Comparison of ENCODE assay signal across 19 cellular contexts in genomic region chr18:44842588-44843412, GRCh38.
DNase-seq lines count a peak whose midpoint lies in the region; ATAC-seq and TF ChIP-seq lines count a peak whose summit lies in the region.
"Had no signal": no experiment of that assay in that cellular context is flagged by ENCODE, and none has a peak within 500 bp of the region (broad histone marks: within the 10 kb centered on the region; RNA-seq: fewer than 3 reads in every experiment).

No MANE protein-coding gene starts in this region.

- intact Hi-C loops in activated B cell treated with CpG ODN at 0.5 μM for 24 hours (cut with micrococcal nuclease), result loop anchor here (1.0 to 5.0 kb wide), 2 partner anchors 9 to 110 kb away; no protein-coding TSS in a partner anchor
- intact Hi-C loops in gastrocnemius medialis (cut with DNase I; ENCODE audit: low total_unique reads), result no loop called here

- CTCF ChIA-PET in HEK293 (lab: Yijun Ruan, JAX) (no interaction called here), activated B cell treated with CpG ODN at 0.5 μM for 24 hours (lab: Charles Lee) (no interaction called here), WTC11 (lab: Charles Lee) (no interaction called here)

- peak; percentile 32 for ATAC-seq in activated B cell treated with CpG ODN at 0.5 μM for 24 hours (ENCODE audit: low read depth)
- peak; percentile 18 for ATAC-seq in memory B cell (ENCODE audit: low read depth)
- ATAC-seq in stimulated activated naive B cell treated with anti-CD40 and anti-IgM and Interleukin-4, amounts not matched to agents 10 μg/mL and 1 μg/mL and 100 μg/mL, for 72 hours (replicated peaks), result peak; percentile 80 to 84
- no peak for ATAC-seq in WTC11
- no peak for ATAC-seq in gastrocnemius medialis
- ATAC-seq: HCT116 had no signal

- H3K9me3 Mint-ChIP-seq in activated B cell treated with CpG ODN at 0.5 μM for 24 hours (peaks cover 4% of the 10 kb centered on the region), memory B cell (peaks cover 6% of the 10 kb centered on the region), WTC11 (peaks cover 8% of the 10 kb centered on the region)
- H3K9me3 Mint-ChIP-seq in stimulated activated naive B cell treated with anti-CD40 and anti-IgM and Interleukin-4, amounts not matched to agents 10 μg/mL and 1 μg/mL and 100 μg/mL, for 72 hours, result peaks cover 2 to 14% of the 10 kb centered on the region in 2 donors
- H3K9me3 Mint-ChIP-seq: CD4-positive, CD25-positive, alpha-beta regulatory T cell had no signal

- POLR2A ChIA-PET in HEK293 (lab: Yijun Ruan, JAX) (no interaction called here), activated B cell treated with CpG ODN at 0.5 μM for 24 hours (lab: Charles Lee) (interaction anchor here (0.7 to 3.6 kb wide), 6 partner anchors 44 to 163 kb away, joined by 3 to 35 read pairs (median 5); partner anchors contain the start of gene SETBP1), WTC11 (lab: Charles Lee) (no interaction called here)

- peak overlapping the region; percentile 72 for H3K27ac Mint-ChIP-seq in activated B cell treated with CpG ODN at 0.5 μM for 24 hours
- H3K27ac Mint-ChIP-seq in memory B cell, result peak overlapping the region; percentile 45
- peak overlapping the region; percentile 96 for H3K27ac Mint-ChIP-seq in stimulated activated naive B cell treated with anti-CD40 and anti-IgM and Interleukin-4, amounts not matched to agents 10 μg/mL and 1 μg/mL and 100 μg/mL, for 72 hours
- H3K27ac Mint-ChIP-seq in WTC11, result no peak overlapping the region

- in situ Hi-C loops in gastrocnemius medialis (cut with MboI; ENCODE audit: low sequenced_read_pairs in 4 of 4), result no loop called here

- H3K4me3 Mint-ChIP-seq in activated B cell treated with CpG ODN at 0.5 μM for 24 hours (peak overlapping the region; percentile 37), memory B cell (no peak overlapping the region), WTC11 (no peak overlapping the region)
- peak overlapping the region; percentile 55 to 67 for H3K4me3 Mint-ChIP-seq in stimulated activated naive B cell treated with anti-CD40 and anti-IgM and Interleukin-4, amounts not matched to agents 10 μg/mL and 1 μg/mL and 100 μg/mL, for 72 hours
- H3K4me3 Mint-ChIP-seq: CD4-positive, CD25-positive, alpha-beta regulatory T cell had no signal

- H3K36me3 Mint-ChIP-seq in activated B cell treated with CpG ODN at 0.5 μM for 24 hours (ENCODE audit: low read depth) (peaks cover 15% of the 10 kb centered on the region), memory B cell (peaks cover 23% of the 10 kb centered on the region), WTC11 (no peaks in the 10 kb centered on the region)
- H3K36me3 Mint-ChIP-seq in stimulated activated naive B cell treated with anti-CD40 and anti-IgM and Interleukin-4, amounts not matched to agents 10 μg/mL and 1 μg/mL and 100 μg/mL, for 72 hours, result peaks cover 52 to 86% of the 10 kb centered on the region in 2 donors
- H3K36me3 Mint-ChIP-seq: CD4-positive, CD25-positive, alpha-beta regulatory T cell had no signal

- no peaks in the 10 kb centered on the region; the same call in 1 of the 2 replicates for H3K9me3 ChIP-seq in HEK293 (ENCODE audit: control insufficient read depth, insufficient read depth, low read depth, low read length)
- H3K9me3 ChIP-seq in gastrocnemius medialis, result no peaks in the 10 kb centered on the region
- H3K9me3 ChIP-seq: SJSA1 had no signal

- TF ChIP-seq CTCF in HEK293 (tag by site-specific recombination; IDR thresholded peaks at IDR 0.05) (no peak), activated B cell treated with CpG ODN at 0.5 μM for 24 hours (IDR thresholded peaks at IDR 0.05) (no peak), WTC11 (IDR thresholded peaks at IDR 0.05) (no peak), gastrocnemius medialis (IDR thresholded peaks at IDR 0.05 in 4 of 5, conservative IDR thresholded peaks at IDR 0.05 in 1 of 5) (no peak)

- H3K27ac ChIP-seq in HEK293 (ENCODE audit: extremely low read depth, low read depth, low read length) (no peak overlapping the region), gastrocnemius medialis (no peak overlapping the region)
- H3K27ac ChIP-seq: PC-9, SJSA1 had no signal

- H3K36me3 ChIP-seq in HEK293 (ENCODE audit: control insufficient read depth in 2 of 2, insufficient read depth in 1 of 2, low read length in 2 of 2) (no peaks in the 10 kb centered on the region), H7 (replicated peaks; ENCODE audit: control insufficient read depth, insufficient read depth, low read length) (no peaks in the 10 kb centered on the region), gastrocnemius medialis (no peaks in the 10 kb centered on the region)
- H3K36me3 ChIP-seq: SJSA1 had no signal

- H3K4me1 Mint-ChIP-seq in activated B cell treated with CpG ODN at 0.5 μM for 24 hours (peaks cover 82% of the 10 kb centered on the region), memory B cell (peaks cover 67% of the 10 kb centered on the region), WTC11 (peaks cover 37% of the 10 kb centered on the region)
- peaks cover 73 to 96% of the 10 kb centered on the region in 2 donors for H3K4me1 Mint-ChIP-seq in stimulated activated naive B cell treated with anti-CD40 and anti-IgM and Interleukin-4, amounts not matched to agents 10 μg/mL and 1 μg/mL and 100 μg/mL, for 72 hours

- H3K4me1 ChIP-seq in HEK293 (ENCODE audit: control insufficient read depth, insufficient read depth, low read length) (peaks cover 20% of the 10 kb centered on the region), gastrocnemius medialis (peaks cover 57 to 61% of the 10 kb centered on the region in 2 donors)

- no peaks in the 10 kb centered on the region for H3K27me3 Mint-ChIP-seq in activated B cell treated with CpG ODN at 0.5 μM for 24 hours
- no peaks in the 10 kb centered on the region for H3K27me3 Mint-ChIP-seq in memory B cell
- no peaks in the 10 kb centered on the region for H3K27me3 Mint-ChIP-seq in stimulated activated naive B cell treated with anti-CD40 and anti-IgM and Interleukin-4, amounts not matched to agents 10 μg/mL and 1 μg/mL and 100 μg/mL, for 72 hours
- no peaks in the 10 kb centered on the region for H3K27me3 Mint-ChIP-seq in WTC11 (ENCODE audit: low read depth)

- H3K4me3 ChIP-seq in HEK293 (ENCODE audit: low read depth, low read length) (no peak overlapping the region), H7 (ENCODE audit: insufficient read depth, low read depth, low read length) (no peak overlapping the region), gastrocnemius medialis (no peak overlapping the region)
- H3K4me3 ChIP-seq: PC-9, SJSA1 had no signal

- no peak for TF ChIP-seq POLR2A in gastrocnemius medialis (IDR thresholded peaks at IDR 0.05)

- no peaks in the 10 kb centered on the region for H3K27me3 ChIP-seq in H7 (ENCODE audit: control insufficient read depth, insufficient read depth, low read length)
- no peaks in the 10 kb centered on the region for H3K27me3 ChIP-seq in gastrocnemius medialis
- H3K27me3 ChIP-seq: SJSA1 had no signal

- DNase-seq in activated B cell treated with CpG ODN at 0.5 μM for 24 hours (no peak), memory B cell (ENCODE audit: low spot score in 2 of 2) (no peak), WTC11 (ENCODE audit: low spot score) (no peak), H7 (no peak), gastrocnemius medialis (no peak)
- peak; percentile 58 for DNase-seq in stimulated activated naive B cell treated with anti-CD40 and anti-IgM and Interleukin-4, amounts not matched to agents 10 μg/mL and 1 μg/mL and 100 μg/mL, for 72 hours
- DNase-seq: AML-193; CD4-positive, CD25-positive, alpha-beta regulatory T cell; DMS 273 treated with DMSO at 0.1 percent for 48 hours; MM.1S; NCI-H1092; NCI-H1436 treated with DMSO at 0.1 percent for 48 hours; NCI-H2029; NCI-H345; NCI-H524 treated with DMSO at 0.1 percent for 48 hours; PC-9 had no signal

TF ChIP-seq in HEK293, 187 proteins besides CTCF, POLR2A, EP300 and RAD21:
- TF ChIP-seq EGR2 (tag by site-specific recombination; IDR thresholded peaks at IDR 0.05; ENCODE audit: low read depth) (0 out of 2 replicates have a peak, but pooled peaks have one; percentile 8), ZEB2 (tag by site-specific recombination; IDR thresholded peaks at IDR 0.05) (no peak)

TF ChIP-seq in WTC11, 78 proteins besides CTCF, POLR2A, EP300 and RAD21:
- TF ChIP-seq TCF7 (CRISPR knock-in tag; IDR thresholded peaks at IDR 0.05; ENCODE audit: low read depth) (no peak), SMAD4 (CRISPR knock-in tag; IDR thresholded peaks at IDR 0.05) (no peak)

Comparison
In these comparisons a context has a peak if more than half of its experiments do, and no peak if none do; other contexts are left out.
1. ATAC-seq: peak in activated B cell treated with CpG ODN at 0.5 μM for 24 hours (single experiment), memory B cell (single experiment) and stimulated activated naive B cell treated with anti-CD40 and anti-IgM and Interleukin-4, amounts not matched to agents 10 μg/mL and 1 μg/mL and 100 μg/mL, for 72 hours (2 of 2); none in WTC11 (single experiment) and gastrocnemius medialis (0 of 2).
2. H3K4me3 Mint-ChIP-seq: peak in activated B cell treated with CpG ODN at 0.5 μM for 24 hours (single experiment) and stimulated activated naive B cell treated with anti-CD40 and anti-IgM and Interleukin-4, amounts not matched to agents 10 μg/mL and 1 μg/mL and 100 μg/mL, for 72 hours (2 of 2); none in memory B cell (single experiment) and WTC11 (single experiment).